8 cellular contexts compared by ENCODE assay signal in genomic region chr5:80654391-80655230, GRCh38. TPM values are rescaled to one million over a fixed set of nuclear protein-coding genes. Genes with fewer than 3 reads are reported as not detected.
DNase-seq lines count a peak whose midpoint lies in the region; ATAC-seq and TF ChIP-seq lines count a peak whose summit lies in the region.

Gene DHFR (minus strand): TSS chr5:80654983. CDS start chr5:80654489, 494 bp downstream.
Gene MSH3 (plus strand): TSS chr5:80654652. CDS start chr5:80654728, 76 bp downstream.

- ATAC-seq in GM18909 (IDR thresholded peaks at IDR 0.05; ENCODE audit: poor library complexity, unreplicated experiment): peak; percentile 53
- peak; percentile 35 for ATAC-seq in HG03196 (IDR thresholded peaks at IDR 0.05; ENCODE audit: unreplicated experiment)

- H3K27ac ChIP-seq in AG04450 (ENCODE audit: low read depth, low read length): peak within 1 kb of the TSS; percentile 68
- H3K27ac ChIP-seq in spleen: peak within 1 kb of the TSS; percentile 64 to 99 (median 98)

- CTCF ChIA-PET in AG04450 (lab: Charles Lee): interaction anchor here (0.6 to 0.7 kb wide), 4 partner anchors 290 to 1619 kb away, joined by 3 to 5 read pairs (median 4); no protein-coding TSS in a partner anchor

- 0 to 2% (median 1%) methylated on average over 18 to 74 of the region's 74 CpGs for WGBS in spleen, 5 donors

- POLR2A ChIA-PET in AG04450 (lab: Yijun Ruan, JAX): no interaction called here

- intact Hi-C loops in spleen (cut with DNase I; ENCODE audit: low total_unique reads): no loop called here

- DNase-seq in AG04450 (ENCODE audit: low read depth, low spot score) (peak; percentile 72), NCI-H345 treated with DMSO at 0.1 percent for 48 hours (lab: John Stamatoyannopoulos, UW; ENCODE audit: unreplicated experiment) (peak; percentile 76), iris pigment epithelial cell (ENCODE audit: low read depth) (peak; percentile 94), spleen (peak; percentile 96)
- DNase-seq in activated CD4-positive, CD25-positive, alpha-beta regulatory T cell (lab: John Stamatoyannopoulos, UW): peak; percentile 78 to 88 (median 86)
- DNase-seq in central memory CD4-positive, alpha-beta T cell: peak; percentile 88

- H3K4me3 ChIP-seq in AG04450 (ENCODE audit: low read depth, low read length) (peak within 1 kb of the TSS; percentile 90), spleen (peak within 1 kb of the TSS; percentile 59 to 98 (median 82))

- H3K36me3 ChIP-seq in spleen: peaks cover 0 to 34% (median 25%) of the 10 kb centered on the region in 6 donors

- TF ChIP-seq CTCF in AG04450 (IDR thresholded peaks at IDR 0.05; ENCODE audit: low read depth, low read length): 0 out of 2 replicates have a peak, but pooled peaks have one; percentile 7
- peak in 8 of 11 experiments; percentile 17 to 65 (median 42) for TF ChIP-seq CTCF in spleen (IDR thresholded peaks at IDR 0.05 in 8 of 11, conservative IDR thresholded peaks at IDR 0.05 in 3 of 11)

- peaks cover 15 to 34% (median 29%) of the 10 kb centered on the region in 6 donors for H3K4me1 ChIP-seq in spleen

- H3K9me3 ChIP-seq in AG04450 (ENCODE audit: control insufficient read depth, insufficient read depth, low read length) (no peaks in the 10 kb centered on the region), spleen (no peaks in the 10 kb centered on the region)

- H3K27me3 ChIP-seq in AG04450 (ENCODE audit: control insufficient read depth, insufficient read depth, low read length) (no peaks in the 10 kb centered on the region), spleen (replicated peaks in 1 of 7) (no peaks in the 10 kb centered on the region)

- TF ChIP-seq POLR2A in spleen (IDR thresholded peaks at IDR 0.05): peak in 2 of 3 donors; percentile 8 to 58

RNA-seq across cellular contexts. Expression of gene DHFR, which starts in this region (rescaled TPM):
- polyA plus RNA-seq in AG04450 (2011; rRNA removed) (15.7 and 22.5 TPM in 2 replicates), spleen (10 to 100 TPM in 2 of 3 donors, 1 to 10 TPM in 1; 8.6 to 18.7 (median 18.1) TPM)
- polyA minus RNA-seq in AG04450 (2011; rRNA and poly(A)+ RNA removed): 8.2 and 11.2 TPM in 2 replicates
- total RNA-seq in spleen: 10 to 100 TPM in 6 of 7 donors, 1 to 10 TPM in 1; 9.4 to 23.0 (median 14.7) TPM

RNA-seq across cellular contexts. Expression of gene MSH3, which starts in this region (rescaled TPM):
- 7.2 and 10.8 TPM in 2 replicates for polyA plus RNA-seq in AG04450 (2011; rRNA removed)
- 6.1 and 10.9 TPM in 2 replicates for polyA minus RNA-seq in AG04450 (2011; rRNA and poly(A)+ RNA removed)
- total RNA-seq in spleen: 10 to 100 TPM; 11.7 to 17.0 (median 15.8) TPM
- 1 to 10 TPM; 2.3 to 3.4 (median 2.6) TPM for polyA plus RNA-seq in spleen

Comparison
In these comparisons a context has a peak if more than half of its experiments do, and no peak if none do; other contexts are left out.
1. Peak in every context shown above with its lines: DNase-seq, ATAC-seq, H3K4me3 ChIP-seq and H3K27ac ChIP-seq.